19 cellular contexts compared by ENCODE assay signal in genomic region chr22:11605468-11605981, GRCh38.
"Had no signal": no experiment of that assay in that cellular context is flagged by ENCODE, and none has a peak within 500 bp of the region (broad histone marks: within the 10 kb centered on the region; RNA-seq: fewer than 3 reads in every experiment).

No MANE protein-coding gene starts in this region.

- ATAC-seq: esophagus mucosa; gastrocnemius medialis; heart right ventricle; left lung; naive thymus-derived CD4-positive, alpha-beta T cell; right cardiac atrium had no signal

- H3K36me3 ChIP-seq: gastrocnemius medialis, heart right ventricle, left lung, neutrophil, ovary, thyroid gland had no signal

- H3K4me3 ChIP-seq: gastrocnemius medialis, heart right ventricle, left lung, lung, ovary, thyroid gland had no signal

- H3K9me3 ChIP-seq: ovary, thyroid gland had no signal

- H3K27me3 ChIP-seq: gastrocnemius medialis, left lung, neutrophil, ovary, thyroid gland had no signal

- H3K4me1 ChIP-seq: gastrocnemius medialis, heart right ventricle, left lung, thyroid gland had no signal

- DNase-seq: central memory CD4-positive, alpha-beta T cell; effector memory CD4-positive, alpha-beta T cell; gastrocnemius medialis; heart right ventricle; hypothalamus; islet precursor cell; mesenchymal stem cell; naive thymus-derived CD4-positive, alpha-beta T cell; nephron progenitor cell; right cardiac atrium; small intestine; stimulated activated CD4-positive, alpha-beta T cell treated with anti-CD3 and anti-CD28 coated beads, Interleukin-2, amount 100 ng/mL, for 48 hours; stimulated activated naive CD4-positive, alpha-beta T cell treated with Interleukin-2 at 50 U/mL for 16 hours; thyroid gland had no signal

- H3K27ac ChIP-seq: gastrocnemius medialis, heart right ventricle, left lung, neutrophil, ovary, thyroid gland had no signal
